In the genomic region with DNA sequence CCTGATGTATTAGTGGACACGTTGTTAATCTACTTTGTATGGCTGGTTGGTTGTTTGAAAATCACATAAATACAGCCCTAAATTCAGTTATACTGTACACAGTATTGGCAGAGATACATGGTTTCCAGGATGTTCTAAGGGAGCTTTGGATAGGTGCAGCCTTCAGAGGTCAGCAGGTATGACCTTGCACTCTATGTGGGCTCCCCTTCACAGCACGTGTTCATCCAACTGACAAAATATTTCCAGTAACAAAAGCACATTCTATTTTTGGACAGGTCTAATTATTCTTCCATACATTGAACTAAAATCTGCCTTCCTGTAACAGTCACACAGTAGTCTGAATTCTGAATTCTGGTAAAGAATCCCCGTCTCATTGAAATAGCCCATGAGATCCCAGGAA, we compare ENCODE assay signal across 18 cellular contexts.
A peak's percentile ranks its signal among the peaks of the same experiment; 100 is the strongest.
DNase-seq lines count a peak whose midpoint lies in the region; ATAC-seq and TF ChIP-seq lines count a peak whose summit lies in the region.
"Had no signal": no experiment of that assay in that cellular context is flagged by ENCODE, and none has a peak within 500 bp of the region (broad histone marks: within the 10 kb centered on the region; RNA-seq: fewer than 3 reads in every experiment).

No MANE protein-coding gene starts in this region.

- peak overlapping the region in 2 of 5 experiments; percentile 35 to 56 for H3K4me3 Mint-ChIP-seq in brain
- H3K4me3 Mint-ChIP-seq in WTC11: no peak overlapping the region
- H3K4me3 Mint-ChIP-seq: activated CD4-positive, alpha-beta T cell treated with anti-CD3 and anti-CD28 coated beads, Interleukin-2, amount 10 ng/mL, durations not matched to agents 7 days and 5 days; activated naive CD8-positive, alpha-beta T cell treated with anti-CD3 and anti-CD28 coated beads for 36 hours; activated T-helper 17 cell treated with anti-CD3 and anti-CD28 coated beads, Interleukin-2, amount 50 U/mL, for 72 hours; natural killer cell had no signal

- no peaks in the 10 kb centered on the region for H3K9me3 Mint-ChIP-seq in brain
- no peaks in the 10 kb centered on the region for H3K9me3 Mint-ChIP-seq in WTC11
- H3K9me3 Mint-ChIP-seq: activated CD4-positive, alpha-beta T cell treated with anti-CD3 and anti-CD28 coated beads, Interleukin-2, amount 10 ng/mL, durations not matched to agents 7 days and 5 days; activated naive CD8-positive, alpha-beta T cell treated with anti-CD3 and anti-CD28 coated beads for 36 hours; activated T-helper 17 cell treated with anti-CD3 and anti-CD28 coated beads, Interleukin-2, amount 50 U/mL, for 72 hours; natural killer cell had no signal

- H3K36me3 ChIP-seq in left lung: no peaks in the 10 kb centered on the region
- H3K36me3 ChIP-seq in sigmoid colon: no peaks in the 10 kb centered on the region
- no peaks in the 10 kb centered on the region for H3K36me3 ChIP-seq in vagina
- H3K36me3 ChIP-seq: colonic mucosa, upper lobe of left lung had no signal

- H3K4me1 ChIP-seq in left lung (peaks cover 0 to 8% of the 10 kb centered on the region in 2 donors), sigmoid colon (peaks cover 0 to 17% (median 11%) of the 10 kb centered on the region in 4 donors), vagina (peaks cover 8% of the 10 kb centered on the region)
- H3K4me1 ChIP-seq: colonic mucosa had no signal

- no peaks in the 10 kb centered on the region for H3K36me3 Mint-ChIP-seq in brain
- H3K36me3 Mint-ChIP-seq in WTC11: no peaks in the 10 kb centered on the region
- H3K36me3 Mint-ChIP-seq: activated naive CD8-positive, alpha-beta T cell treated with anti-CD3 and anti-CD28 coated beads for 36 hours; natural killer cell had no signal

- TF ChIP-seq EP300 in sigmoid colon (IDR thresholded peaks at IDR 0.05): no peak

- H3K4me1 Mint-ChIP-seq in brain (peaks cover 18% of the 10 kb centered on the region), WTC11 (peaks cover 32% of the 10 kb centered on the region)
- H3K4me1 Mint-ChIP-seq: activated CD4-positive, alpha-beta T cell treated with anti-CD3 and anti-CD28 coated beads, Interleukin-2, amount 10 ng/mL, durations not matched to agents 7 days and 5 days; activated T-helper 17 cell treated with anti-CD3 and anti-CD28 coated beads, Interleukin-2, amount 50 U/mL, for 72 hours had no signal

- H3K27ac Mint-ChIP-seq in brain (peak overlapping the region in 3 of 5 experiments; percentile 5 to 57 (median 38)), WTC11 (no peak overlapping the region)
- H3K27ac Mint-ChIP-seq: activated CD4-positive, alpha-beta T cell treated with anti-CD3 and anti-CD28 coated beads, Interleukin-2, amount 10 ng/mL, durations not matched to agents 7 days and 5 days; activated naive CD8-positive, alpha-beta T cell treated with anti-CD3 and anti-CD28 coated beads for 36 hours; activated T-helper 17 cell treated with anti-CD3 and anti-CD28 coated beads, Interleukin-2, amount 50 U/mL, for 72 hours; natural killer cell had no signal

- H3K9me3 ChIP-seq in left lung: no peaks in the 10 kb centered on the region
- H3K9me3 ChIP-seq in sigmoid colon: no peaks in the 10 kb centered on the region
- H3K9me3 ChIP-seq in vagina: no peaks in the 10 kb centered on the region
- H3K9me3 ChIP-seq: Caco-2, colonic mucosa, upper lobe of left lung had no signal

- H3K4me3 ChIP-seq in left lung (no peak overlapping the region), sigmoid colon (no peak overlapping the region), vagina (no peak overlapping the region)
- H3K4me3 ChIP-seq: colonic mucosa had no signal

- ATAC-seq in left lung (peak; percentile 8), HG03108 (IDR thresholded peaks at IDR 0.05; ENCODE audit: unreplicated experiment) (no peak), WTC11 (no peak)
- ATAC-seq: activated T-helper 17 cell treated with anti-CD3 and anti-CD28 coated beads, Interleukin-2, amount 50 U/mL, for 72 hours; natural killer cell had no signal

- peak overlapping the region; percentile 57 to 73 for H3K27ac ChIP-seq in left lung
- peak overlapping the region in 3 of 4 donors; percentile 18 to 69 (median 59) for H3K27ac ChIP-seq in sigmoid colon
- H3K27ac ChIP-seq in vagina: no peak overlapping the region
- H3K27ac ChIP-seq: colonic mucosa had no signal

- DNase-seq in NCI-H69 (lab: John Stamatoyannopoulos, UW): peak; percentile 59
- no peak for DNase-seq in left lung
- no peak for DNase-seq in sigmoid colon
- no peak for DNase-seq in vagina (ENCODE audit: extremely low spot score in 2 of 2)
- DNase-seq in WTC11 (ENCODE audit: low spot score): no peak
- DNase-seq: activated CD4-positive, alpha-beta T cell treated with anti-CD3 and anti-CD28 coated beads, Interleukin-2, amount 10 ng/mL, durations not matched to agents 7 days and 5 days; activated naive CD8-positive, alpha-beta T cell treated with anti-CD3 and anti-CD28 coated beads for 36 hours; Caco-2; natural killer cell; NCI-H526 treated with DMSO at 0.1 percent for 48 hours; OCI-M1; SIG-M5; stimulated activated CD4-positive, alpha-beta T cell treated with anti-CD3 and anti-CD28 coated beads, Interleukin-4, amount 100 ng/mL, for 24 hours had no signal

- no peak for TF ChIP-seq POLR2A in sigmoid colon (IDR thresholded peaks at IDR 0.05)
- no peak for TF ChIP-seq POLR2A in vagina (IDR thresholded peaks at IDR 0.05)

- H3K27me3 ChIP-seq in left lung (no peaks in the 10 kb centered on the region), sigmoid colon (no peaks in the 10 kb centered on the region), vagina (no peaks in the 10 kb centered on the region)
- H3K27me3 ChIP-seq: colonic mucosa, upper lobe of left lung had no signal

- H3K27me3 Mint-ChIP-seq in brain (no peaks in the 10 kb centered on the region), WTC11 (ENCODE audit: low read depth) (peaks cover 38% of the 10 kb centered on the region)
- H3K27me3 Mint-ChIP-seq: activated naive CD8-positive, alpha-beta T cell treated with anti-CD3 and anti-CD28 coated beads for 36 hours had no signal

- WGBS in sigmoid colon, 2 donors: 47 to 64% methylated on average over 3 of the region's 3 CpGs

- CTCF ChIA-PET in WTC11 (lab: Charles Lee): no interaction called here

- no peak for TF ChIP-seq CTCF in brain (conservative IDR thresholded peaks at IDR 0.05)
- TF ChIP-seq CTCF in left lung (IDR thresholded peaks at IDR 0.05): no peak
- TF ChIP-seq CTCF in sigmoid colon (IDR thresholded peaks at IDR 0.05): no peak
- TF ChIP-seq CTCF in vagina (IDR thresholded peaks at IDR 0.05): no peak
- no peak for TF ChIP-seq CTCF in WTC11 (IDR thresholded peaks at IDR 0.05)

- intact Hi-C loops in left lung (cut with DNase I) (no loop called here), sigmoid colon (cut with DNase I) (loop anchor here (10.0 kb wide), 1 partner anchor 125 kb away; no protein-coding TSS in a partner anchor), vagina (cut with DNase I) (no loop called here)

- POLR2A ChIA-PET in WTC11 (lab: Charles Lee): no interaction called here

TF ChIP-seq in WTC11, 78 proteins besides CTCF, POLR2A, EP300 and RAD21 (continues in another document):
- TF ChIP-seq NR3C1 (CRISPR knock-in tag; conservative IDR thresholded peaks at IDR 0.05; ENCODE audit: low read depth): no peak
- TF ChIP-seq KAT7 (CRISPR knock-in tag; IDR thresholded peaks at IDR 0.05; ENCODE audit: borderline replicate concordance): no peak
- TF ChIP-seq SMAD3 (CRISPR knock-in tag; IDR thresholded peaks at IDR 0.05; ENCODE audit: borderline replicate concordance): no peak
- no peak for TF ChIP-seq FOXJ3 (CRISPR knock-in tag; IDR thresholded peaks at IDR 0.05; ENCODE audit: borderline replicate concordance)
- TF ChIP-seq, protein P1, sequence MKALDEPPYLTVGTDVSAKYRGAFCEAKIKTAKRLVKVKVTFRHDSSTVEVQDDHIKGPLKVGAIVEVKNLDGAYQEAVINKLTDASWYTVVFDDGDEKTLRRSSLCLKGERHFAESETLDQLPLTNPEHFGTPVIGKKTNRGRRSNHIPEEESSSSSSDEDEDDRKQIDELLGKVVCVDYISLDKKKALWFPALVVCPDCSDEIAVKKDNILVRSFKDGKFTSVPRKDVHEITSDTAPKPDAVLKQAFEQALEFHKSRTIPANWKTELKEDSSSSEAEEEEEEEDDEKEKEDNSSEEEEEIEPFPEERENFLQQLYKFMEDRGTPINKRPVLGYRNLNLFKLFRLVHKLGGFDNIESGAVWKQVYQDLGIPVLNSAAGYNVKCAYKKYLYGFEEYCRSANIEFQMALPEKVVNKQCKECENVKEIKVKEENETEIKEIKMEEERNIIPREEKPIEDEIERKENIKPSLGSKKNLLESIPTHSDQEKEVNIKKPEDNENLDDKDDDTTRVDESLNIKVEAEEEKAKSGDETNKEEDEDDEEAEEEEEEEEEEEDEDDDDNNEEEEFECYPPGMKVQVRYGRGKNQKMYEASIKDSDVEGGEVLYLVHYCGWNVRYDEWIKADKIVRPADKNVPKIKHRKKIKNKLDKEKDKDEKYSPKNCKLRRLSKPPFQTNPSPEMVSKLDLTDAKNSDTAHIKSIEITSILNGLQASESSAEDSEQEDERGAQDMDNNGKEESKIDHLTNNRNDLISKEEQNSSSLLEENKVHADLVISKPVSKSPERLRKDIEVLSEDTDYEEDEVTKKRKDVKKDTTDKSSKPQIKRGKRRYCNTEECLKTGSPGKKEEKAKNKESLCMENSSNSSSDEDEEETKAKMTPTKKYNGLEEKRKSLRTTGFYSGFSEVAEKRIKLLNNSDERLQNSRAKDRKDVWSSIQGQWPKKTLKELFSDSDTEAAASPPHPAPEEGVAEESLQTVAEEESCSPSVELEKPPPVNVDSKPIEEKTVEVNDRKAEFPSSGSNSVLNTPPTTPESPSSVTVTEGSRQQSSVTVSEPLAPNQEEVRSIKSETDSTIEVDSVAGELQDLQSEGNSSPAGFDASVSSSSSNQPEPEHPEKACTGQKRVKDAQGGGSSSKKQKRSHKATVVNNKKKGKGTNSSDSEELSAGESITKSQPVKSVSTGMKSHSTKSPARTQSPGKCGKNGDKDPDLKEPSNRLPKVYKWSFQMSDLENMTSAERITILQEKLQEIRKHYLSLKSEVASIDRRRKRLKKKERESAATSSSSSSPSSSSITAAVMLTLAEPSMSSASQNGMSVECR (CRISPR knock-in tag; IDR thresholded peaks at IDR 0.05; ENCODE audit: borderline replicate concordance): no peak
- TF ChIP-seq, protein P2, sequence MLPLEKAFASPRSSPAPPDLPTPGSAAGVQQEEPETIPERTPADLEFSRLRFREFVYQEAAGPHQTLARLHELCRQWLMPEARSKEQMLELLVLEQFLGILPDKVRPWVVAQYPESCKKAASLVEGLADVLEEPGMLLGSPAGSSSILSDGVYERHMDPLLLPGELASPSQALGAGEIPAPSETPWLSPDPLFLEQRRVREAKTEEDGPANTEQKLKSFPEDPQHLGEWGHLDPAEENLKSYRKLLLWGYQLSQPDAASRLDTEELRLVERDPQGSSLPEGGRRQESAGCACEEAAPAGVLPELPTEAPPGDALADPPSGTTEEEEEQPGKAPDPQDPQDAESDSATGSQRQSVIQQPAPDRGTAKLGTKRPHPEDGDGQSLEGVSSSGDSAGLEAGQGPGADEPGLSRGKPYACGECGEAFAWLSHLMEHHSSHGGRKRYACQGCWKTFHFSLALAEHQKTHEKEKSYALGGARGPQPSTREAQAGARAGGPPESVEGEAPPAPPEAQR (CRISPR knock-in tag; IDR thresholded peaks at IDR 0.05): no peak
